Comparison of ENCODE assay signal across 9 cellular contexts in genomic region chr11:6812391-6813005, GRCh38. TPM values are rescaled to one million over a fixed set of nuclear protein-coding genes. Genes with fewer than 3 reads are reported as not detected.
DNase-seq lines count a peak whose midpoint lies in the region; ATAC-seq and TF ChIP-seq lines count a peak whose summit lies in the region.
"Had no signal": no experiment of that assay in that cellular context is flagged by ENCODE, and none has a peak within 500 bp of the region (broad histone marks: within the 10 kb centered on the region; RNA-seq: fewer than 3 reads in every experiment).

No MANE protein-coding gene starts in this region.

- peaks cover 10% of the 10 kb centered on the region for H3K27me3 Mint-ChIP-seq in activated CD8-positive, alpha-beta T cell treated with anti-CD3 and anti-CD28 coated beads for 36 hours

- H3K4me1 Mint-ChIP-seq in activated CD8-positive, alpha-beta T cell treated with anti-CD3 and anti-CD28 coated beads for 36 hours (ENCODE audit: low read depth), result no peaks in the 10 kb centered on the region

- DNase-seq in CD1c-positive myeloid dendritic cell (ENCODE audit: extremely low spot score) (peak; percentile 53), NCI-H345 (lab: John Stamatoyannopoulos, UW) (peak; percentile 60), fibroblast of villous mesenchyme (ENCODE audit: low read depth) (peak; percentile 33), retina (peak; percentile 62), posterior cingulate gyrus (no peak)
- peak; percentile 44 for DNase-seq in activated CD8-positive, alpha-beta T cell treated with anti-CD3 and anti-CD28 coated beads for 36 hours

- H3K36me3 Mint-ChIP-seq in activated CD8-positive, alpha-beta T cell treated with anti-CD3 and anti-CD28 coated beads for 36 hours (ENCODE audit: low read depth), result no peaks in the 10 kb centered on the region

- no peak overlapping the region for H3K4me3 Mint-ChIP-seq in activated CD8-positive, alpha-beta T cell treated with anti-CD3 and anti-CD28 coated beads for 36 hours

- CTCF ChIA-PET in activated CD8-positive, alpha-beta T cell treated with anti-CD3 and anti-CD28 coated beads for 36 hours (lab: Charles Lee), result interaction anchor here (0.6 to 2.2 kb wide), 41 partner anchors 9 to 883 kb away, joined by 3 to 25 read pairs (median 4); partner anchors contain the start of genes OR2AG1, OR2AG2, OR2D2 and ZNF215

- H3K4me3 ChIP-seq in fibroblast of villous mesenchyme (ENCODE audit: low read depth, low read length), result no peak overlapping the region

- ATAC-seq in GM18517 (IDR thresholded peaks at IDR 0.05; ENCODE audit: unreplicated experiment) (peak; percentile 86), HG03064 (IDR thresholded peaks at IDR 0.05; ENCODE audit: low read depth, unreplicated experiment) (peak; percentile 79)
- peak; percentile 99 for ATAC-seq in activated CD8-positive, alpha-beta T cell treated with anti-CD3 and anti-CD28 coated beads for 36 hours

- TF ChIP-seq CTCF in activated CD8-positive, alpha-beta T cell treated with anti-CD3 and anti-CD28 coated beads for 36 hours (IDR thresholded peaks at IDR 0.05), result peak; percentile 90
- peak; percentile 98 for TF ChIP-seq CTCF in fibroblast of villous mesenchyme (IDR thresholded peaks at IDR 0.05; ENCODE audit: insufficient read depth, low read depth, low read length)

- no peak overlapping the region for H3K27ac Mint-ChIP-seq in activated CD8-positive, alpha-beta T cell treated with anti-CD3 and anti-CD28 coated beads for 36 hours

- H3K9me3 Mint-ChIP-seq in activated CD8-positive, alpha-beta T cell treated with anti-CD3 and anti-CD28 coated beads for 36 hours, result no peaks in the 10 kb centered on the region

- POLR2A ChIA-PET in activated CD8-positive, alpha-beta T cell treated with anti-CD3 and anti-CD28 coated beads for 36 hours (lab: Charles Lee), result no interaction called here

- intact Hi-C loops in activated CD8-positive, alpha-beta T cell treated with anti-CD3 and anti-CD28 coated beads for 36 hours (cut with micrococcal nuclease), result no loop called here
- intact Hi-C loops in posterior cingulate gyrus (cut with DNase I), result no loop called here

RNA-seq across cellular contexts. Expression of gene OR6A2, which starts 13.0 kb away (rescaled TPM):
- total RNA-seq in activated CD8-positive, alpha-beta T cell treated with anti-CD3 and anti-CD28 coated beads for 36 hours, result under 1 TPM; 0.16 to 0.38 TPM
- 0.32 and 0.43 TPM in 2 replicates for total RNA-seq in fibroblast of villous mesenchyme

RNA-seq across cellular contexts. Expression of gene OR2AG1, which starts 29.7 kb away (rescaled TPM):
- total RNA-seq in activated CD8-positive, alpha-beta T cell treated with anti-CD3 and anti-CD28 coated beads for 36 hours, result not detected
- total RNA-seq in fibroblast of villous mesenchyme, result not detected in 2 replicates
- total RNA-seq: T-helper 2 cell treated with Interferon-gamma antibody and Interleukin-4, amounts not matched to agents 100 ng/mL and 5 ng/mL, for 36 hours had no signal

RNA-seq across cellular contexts. Expression of gene OR10A5, which starts 33.0 kb away (rescaled TPM):
- total RNA-seq in activated CD8-positive, alpha-beta T cell treated with anti-CD3 and anti-CD28 coated beads for 36 hours, result not detected
- total RNA-seq in fibroblast of villous mesenchyme, result not detected in 2 replicates
- total RNA-seq: T-helper 2 cell treated with Interferon-gamma antibody and Interleukin-4, amounts not matched to agents 100 ng/mL and 5 ng/mL, for 36 hours had no signal

RNA-seq across cellular contexts. Expression of gene OR2AG2, which starts 40.7 kb away (rescaled TPM):
- total RNA-seq in activated CD8-positive, alpha-beta T cell treated with anti-CD3 and anti-CD28 coated beads for 36 hours, result under 1 TPM; 0.29 to 0.45 TPM
- under 0.01 and 0.32 TPM in 2 replicates for total RNA-seq in fibroblast of villous mesenchyme

RNA-seq across cellular contexts. Expression of gene OR10A2, which starts 50.4 kb away (rescaled TPM):
- not detected for total RNA-seq in activated CD8-positive, alpha-beta T cell treated with anti-CD3 and anti-CD28 coated beads for 36 hours
- not detected in 2 replicates for total RNA-seq in fibroblast of villous mesenchyme
- total RNA-seq: T-helper 2 cell treated with Interferon-gamma antibody and Interleukin-4, amounts not matched to agents 100 ng/mL and 5 ng/mL, for 36 hours had no signal

Comparison
In these comparisons a context has a peak if more than half of its experiments do, and no peak if none do; other contexts are left out.
1. DNase-seq: peak in CD1c-positive myeloid dendritic cell (single experiment), NCI-H345 (single experiment), activated CD8-positive, alpha-beta T cell treated with anti-CD3 and anti-CD28 coated beads for 36 hours (single experiment), fibroblast of villous mesenchyme (single experiment) and retina (single experiment); none in posterior cingulate gyrus (0 of 10).
2. Peak in every context shown above with its lines, with median percentiles within 50 percentile points of each other: ATAC-seq.